In the genomic region with DNA sequence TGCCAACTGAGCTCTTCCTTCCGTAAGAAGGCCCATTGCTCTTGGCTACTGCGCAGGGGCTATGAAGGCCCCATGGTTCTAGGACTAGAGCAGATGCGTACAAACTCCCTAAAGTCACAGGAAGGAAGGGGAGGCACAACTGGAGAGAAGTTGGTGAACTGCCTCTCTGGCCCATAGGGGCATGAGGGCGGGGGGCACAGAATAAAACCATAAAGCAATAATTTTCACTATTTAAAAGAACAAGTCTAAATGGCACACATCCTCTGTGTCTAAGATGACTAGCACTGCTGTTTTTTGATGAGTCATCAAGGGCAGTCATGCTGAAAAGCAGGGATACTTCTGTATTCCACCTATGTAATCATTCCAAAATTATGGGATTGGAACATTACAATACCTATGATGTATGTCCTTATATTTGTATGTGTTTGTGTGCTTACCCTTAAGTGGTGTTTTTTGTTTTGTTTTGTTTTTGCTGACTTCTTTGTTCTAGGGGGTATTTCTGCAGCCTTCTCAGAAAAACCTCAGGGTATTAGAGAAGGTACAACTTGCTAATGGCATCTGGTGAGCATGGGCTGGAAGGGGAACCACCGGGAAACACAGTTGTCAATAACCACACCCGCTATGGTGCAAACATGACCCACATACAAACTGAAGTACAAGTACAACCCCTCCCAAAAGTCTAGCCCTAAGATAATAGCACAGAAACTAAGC, we compare ENCODE assay signal across 9 cellular contexts. TPM values are rescaled to one million over a fixed set of nuclear protein-coding genes. Genes with fewer than 3 reads are reported as not detected.
DNase-seq lines count a peak whose midpoint lies in the region; ATAC-seq, FAIRE-seq and TF ChIP-seq lines count a peak whose summit lies in the region.
"Had no signal": no experiment of that assay in that cellular context is flagged by ENCODE, and none has a peak within 500 bp of the region (broad histone marks: within the 10 kb centered on the region; RNA-seq: fewer than 3 reads in every experiment).

No MANE protein-coding gene starts in this region.

- peak; percentile 40 to 87; a peak in 3 of 4 replicates for TF ChIP-seq EP300 in GM12878 (IDR thresholded peaks at IDR 0.05; ENCODE audit: borderline replicate concordance in 1 of 2, control insufficient read depth in 1 of 2, low read depth in 2 of 2, low read length in 2 of 2)

- peaks cover 91% of the 10 kb centered on the region for H3K79me2 ChIP-seq in GM12878 (ENCODE audit: control insufficient read depth, insufficient read depth, low read length)

- TF ChIP-seq POLR2A in Peyer's patch (IDR thresholded peaks at IDR 0.05) (no peak), GM12878 (IDR thresholded peaks at IDR 0.05; ENCODE audit: low read depth, low read length) (no peak)

- no peaks in the 10 kb centered on the region for H4K20me1 ChIP-seq in GM12878 (ENCODE audit: control insufficient read depth, insufficient read depth)

- H3K27ac ChIP-seq in Peyer's patch, result peak overlapping the region; percentile 39 to 91 (median 80)
- peak overlapping the region; percentile 87 for H3K27ac ChIP-seq in GM12878 (ENCODE audit: control insufficient read depth, insufficient read depth)
- peak overlapping the region; percentile 50 for H3K27ac ChIP-seq in mesodermal cell (ENCODE audit: low read depth, low read length, severe bottlenecking)

- peak; percentile 54 for ATAC-seq in HG02885 (IDR thresholded peaks at IDR 0.05; ENCODE audit: poor library complexity, unreplicated experiment)
- peak; percentile 79 for ATAC-seq in GM12878
- no peak for ATAC-seq in GM19324 (IDR thresholded peaks at IDR 0.05; ENCODE audit: low FRiP score, unreplicated experiment)

- no peaks in the 10 kb centered on the region for H3K36me3 ChIP-seq in Peyer's patch
- peaks cover 3 to 5% of the 10 kb centered on the region in 2 experiments; a peak in 2 of 4 replicates for H3K36me3 ChIP-seq in GM12878 (ENCODE audit: control insufficient read depth in 2 of 2, insufficient read depth in 2 of 2, low read length in 1 of 2)
- H3K36me3 ChIP-seq in mesodermal cell (ENCODE audit: control insufficient read depth, insufficient read depth, low read length), result no peaks in the 10 kb centered on the region

- FAIRE-seq in GM12878 (lab: Jason Lieb, UNC), result peak; percentile 44
- FAIRE-seq: G401.6 had no signal

- SMC1A ChIA-PET in GM12878 (lab: Charles Lee; ENCODE audit: uncharacterized antibody, unreplicated experiment), result interaction anchor here (1.0 to 4.4 kb wide), 16 partner anchors 9 to 125 kb away, joined by 3 to 60 read pairs (median 12); no protein-coding TSS in a partner anchor

- TF ChIP-seq RAD21 in GM12878 (IDR thresholded peaks at IDR 0.05; ENCODE audit: insufficient read depth, low read depth, low read length), result 0 out of 2 replicates have a peak, but pooled peaks have one; percentile 6

- no peak for TF ChIP-seq CTCF in Peyer's patch (IDR thresholded peaks at IDR 0.05)
- no peak for TF ChIP-seq CTCF in GM12878 (IDR thresholded peaks at IDR 0.05 in 2 of 3, conservative IDR thresholded peaks at IDR 0.05 in 1 of 3; ENCODE audit: control insufficient read depth in 2 of 3, extremely low read depth in 1 of 3, insufficient read depth in 1 of 3, low read depth in 3 of 3, low read length in 3 of 3)

- 7% methylated on average over 6 of the region's 6 CpGs for WGBS in GM12878 (ENCODE audit: insufficient coverage, insufficient replicate concordance, low lambda C conversion rate, missing lambda C conversion rate)
- 92 to 97% methylated on average over 4 of the region's 6 CpGs for WGBS in mesodermal cell (ENCODE audit: insufficient coverage in 2 of 2), 2 experiments

- no peaks in the 10 kb centered on the region for H3K27me3 ChIP-seq in Peyer's patch
- no peaks in the 10 kb centered on the region for H3K27me3 ChIP-seq in GM12878 (replicated peaks in 1 of 2; ENCODE audit: control insufficient read depth in 2 of 2, insufficient read depth in 2 of 2, low read length in 1 of 2)

- RAD21 ChIA-PET in GM12878 (lab: Charles Lee; ENCODE audit: unreplicated experiment), result interaction anchor here (0.7 to 4.1 kb wide), 22 partner anchors 8 to 168 kb away, joined by 3 to 38 read pairs (median 8); a partner anchor contains a TSS

- POLR2A ChIA-PET in GM12878 (lab: Charles Lee), result interaction anchor here (0.9 to 3.7 kb wide), 10 partner anchors 9 to 125 kb away, joined by 3 to 34 read pairs (median 6); no protein-coding TSS in a partner anchor

- peaks cover 4 to 85% (median 18%) of the 10 kb centered on the region in 4 donors for H3K4me1 ChIP-seq in Peyer's patch
- peaks cover 78% of the 10 kb centered on the region for H3K4me1 ChIP-seq in GM12878 (ENCODE audit: control insufficient read depth, insufficient read depth, low read length)
- peaks cover 31% of the 10 kb centered on the region for H3K4me1 ChIP-seq in mesodermal cell (ENCODE audit: control insufficient read depth, insufficient read depth, low read length, poor library complexity, severe bottlenecking)

- no peak overlapping the region for H3K9ac ChIP-seq in GM12878 (ENCODE audit: control insufficient read depth, insufficient read depth, low read length)

- CTCF ChIA-PET in GM12878 (lab: Yijun Ruan, JAX), result interaction anchor here (0.7 to 2.2 kb wide), 9 partner anchors 9 to 137 kb away, joined by 3 to 8 read pairs (median 4); no protein-coding TSS in a partner anchor

- H3K4me3 ChIP-seq in Peyer's patch (no peak overlapping the region), GM12878 (peak overlapping the region; percentile 41), mesodermal cell (ENCODE audit: extremely low read depth, insufficient read depth, low read length, poor library complexity, severe bottlenecking) (no peak overlapping the region)

- H3K9me3 ChIP-seq in Peyer's patch (no peaks in the 10 kb centered on the region), GM12878 (replicated peaks; ENCODE audit: control insufficient read depth, insufficient read depth, low read length) (no peaks in the 10 kb centered on the region), mesodermal cell (ENCODE audit: control insufficient read depth, low read length) (no peaks in the 10 kb centered on the region)

- H2AFZ ChIP-seq in GM12878 (ENCODE audit: control insufficient read depth, low read depth, low read length), result no peak overlapping the region

- intact Hi-C loops in GM12878 (cut with micrococcal nuclease; ENCODE audit: unreplicated experiment), result loop anchor here (2.0 kb wide), 1 partner anchor 56 kb away; no protein-coding TSS in a partner anchor

- H3K4me2 ChIP-seq in GM12878 (ENCODE audit: control insufficient read depth, insufficient read depth), result peak overlapping the region; percentile 89

- in situ Hi-C loops in GM12878 (cut with MboI), result loop anchor here (25.0 kb wide), 1 partner anchor 836 kb away; a partner anchor contains a TSS

- no TSS peak for BruUV-seq in GM12878 (replicated peaks; lab: Mats Ljungman, UMichigan)

- DNase-seq in activated CD8-positive, alpha-beta memory T cell treated with anti-CD3 and anti-CD28 coated beads for 24 hours, result peak; percentile 64
- DNase-seq in activated CD8-positive, alpha-beta memory T cell treated with anti-CD3 and anti-CD28 coated beads, Interleukin-2, amount 50 U/mL, for 48 hours, result no peak
- DNase-seq in Peyer's patch, result peak in 2 of 3 donors; percentile 48 to 80
- DNase-seq in GM12878 (ENCODE audit: low read depth, low spot score), result peak; percentile 82
- no peak for DNase-seq in NCI-H2029 treated with DMSO at 0.1 percent for 48 hours (lab: John Stamatoyannopoulos, UW)

TF ChIP-seq in GM12878, 131 proteins besides CTCF, POLR2A, EP300 and RAD21 (continues in another document):
- TF ChIP-seq RB1 (IDR thresholded peaks at IDR 0.05; ENCODE audit: borderline replicate concordance), result no peak
- TF ChIP-seq, protein P1, sequence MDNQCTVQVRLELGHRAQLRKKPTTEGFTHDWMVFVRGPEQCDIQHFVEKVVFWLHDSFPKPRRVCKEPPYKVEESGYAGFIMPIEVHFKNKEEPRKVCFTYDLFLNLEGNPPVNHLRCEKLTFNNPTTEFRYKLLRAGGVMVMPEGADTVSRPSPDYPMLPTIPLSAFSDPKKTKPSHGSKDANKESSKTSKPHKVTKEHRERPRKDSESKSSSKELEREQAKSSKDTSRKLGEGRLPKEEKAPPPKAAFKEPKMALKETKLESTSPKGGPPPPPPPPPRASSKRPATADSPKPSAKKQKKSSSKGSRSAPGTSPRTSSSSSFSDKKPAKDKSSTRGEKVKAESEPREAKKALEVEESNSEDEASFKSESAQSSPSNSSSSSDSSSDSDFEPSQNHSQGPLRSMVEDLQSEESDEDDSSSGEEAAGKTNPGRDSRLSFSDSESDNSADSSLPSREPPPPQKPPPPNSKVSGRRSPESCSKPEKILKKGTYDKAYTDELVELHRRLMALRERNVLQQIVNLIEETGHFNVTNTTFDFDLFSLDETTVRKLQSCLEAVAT (IDR thresholded peaks at IDR 0.05), result peak; percentile 78
- TF ChIP-seq KDM1A (IDR thresholded peaks at IDR 0.05; ENCODE audit: borderline replicate concordance), result no peak
- TF ChIP-seq DPF2 (IDR thresholded peaks at IDR 0.05), result peak; percentile 77

RNA-seq across cellular contexts. Expression of a gene that starts 36.9 kb away (rescaled TPM):
- total RNA-seq in Peyer's patch (10 to 100 TPM in 3 of 4 donors, 1 to 10 TPM in 1; 8.3 to 24.5 (median 19.3) TPM), GM12878 (2014; rRNA removed) (11.6 and 12.7 TPM in 2 replicates), GM12878 (2014; rRNA removed; fragmentation: Illumina TruSeq; extraction: Trizol) (25.2 and 25.4 TPM in 2 replicates), GM12878 (2021) (28.3 and 28.7 TPM in 2 replicates)
- 50.1 and 53.1 TPM in 2 replicates for total RNA-seq in GM12878 (2013; cell fraction: nucleolus; rRNA removed)
- 8.9 TPM for polyA plus RNA-seq in GM12878 (2011; ENCODE audit: low read depth)
- polyA plus RNA-seq in GM12878 (2011; rRNA removed) (55.5 and 58.7 TPM in 2 replicates), GM12878 (2014; fragmentation: Illumina TruSeq; extraction: Trizol) (34.9 and 37.4 TPM in 2 replicates), GM12878 (2014; fragmentation: Nextera tagmentation; extraction: Ambion mirVana) (10 to 100 TPM; 10.0 to 15.3 TPM), GM12878 (2014; rRNA removed) (24.6 and 25.5 TPM in 2 replicates), GM12878 (2016; fragmentation: Nextera tagmentation; extraction: Ambion mirVana) (1 to 10 TPM; 2.0 to 2.8 TPM)
- 42.2 and 48.9 TPM in 2 replicates for polyA plus RNA-seq in GM12878 (2011; cell fraction: cytosol; rRNA removed)
- polyA plus RNA-seq in GM12878 (2011; cell fraction: nucleus; rRNA removed), result 21.1 and 21.3 TPM in 2 replicates
- 11.5 and 15.5 TPM in 2 replicates for polyA plus RNA-seq in GM12878 (2012)
- polyA minus RNA-seq in GM12878 (2011; rRNA and poly(A)+ RNA removed), result 54.9 and 59.8 TPM in 2 replicates
- polyA minus RNA-seq in GM12878 (2011; cell fraction: cytosol; rRNA and poly(A)+ RNA removed), result 21.9 and 23.4 TPM in 2 replicates
- 6.4 and 9.8 TPM in 2 replicates for polyA minus RNA-seq in GM12878 (2011; cell fraction: nucleus; rRNA and poly(A)+ RNA removed)
- polyA plus RNA-seq in mesodermal cell (2013, experiment 1 of 2), result 30.3 TPM
- 25.8 TPM for polyA plus RNA-seq in mesodermal cell (2013, experiment 2 of 2)

Comparison
In these comparisons a context has a peak if more than half of its experiments do, and no peak if none do; other contexts are left out.
1. DNase-seq: peak in activated CD8-positive, alpha-beta memory T cell treated with anti-CD3 and anti-CD28 coated beads for 24 hours (single experiment), Peyer's patch (2 of 3) and GM12878 (single experiment); none in activated CD8-positive, alpha-beta memory T cell treated with anti-CD3 and anti-CD28 coated beads, Interleukin-2, amount 50 U/mL, for 48 hours (single experiment) and NCI-H2029 treated with DMSO at 0.1 percent for 48 hours (single experiment).
2. Peak in every context shown above with its lines, with median percentiles within 50 percentile points of each other: H3K27ac ChIP-seq.